ENCODE assay signal across 8 cellular contexts in the genomic region with DNA sequence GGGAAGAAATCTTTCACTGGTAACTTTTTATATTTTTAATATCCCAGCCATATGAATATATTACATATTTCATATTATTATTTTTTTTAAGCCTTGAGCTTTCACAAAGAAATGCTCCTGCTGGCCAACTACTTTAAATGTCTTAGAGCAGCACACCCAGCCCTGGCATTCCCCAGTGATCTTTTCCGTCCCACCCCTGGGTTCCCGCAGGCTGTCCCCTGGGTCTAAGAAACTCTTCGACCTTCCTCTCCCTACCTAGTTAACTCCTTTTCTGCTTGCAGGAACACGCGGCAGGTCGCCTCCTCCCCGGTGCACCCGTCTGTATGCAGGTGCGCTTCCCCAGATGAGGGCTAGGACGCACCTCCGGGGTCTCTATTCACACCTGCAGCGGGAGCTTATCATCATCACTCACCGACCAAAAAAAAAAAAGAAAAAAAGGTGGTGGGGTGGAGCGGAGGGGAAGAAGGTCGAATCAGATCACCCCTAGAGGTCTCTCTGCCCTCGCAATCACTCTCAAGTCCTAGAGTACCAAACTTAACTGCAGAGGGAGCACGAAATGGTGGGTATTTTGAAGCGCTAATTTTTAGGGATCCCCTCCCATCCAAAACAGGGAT. TPM values are rescaled to one million over a fixed set of nuclear protein-coding genes. Genes with fewer than 3 reads are reported as not detected.
DNase-seq lines count a peak whose midpoint lies in the region; ATAC-seq and TF ChIP-seq lines count a peak whose summit lies in the region.

No MANE protein-coding gene starts in this region.

- H3K27ac Mint-ChIP-seq in activated naive CD4-positive, alpha-beta T cell treated with anti-CD3 and anti-CD28 coated beads for 36 hours = peak overlapping the region; percentile 89
- H3K27ac Mint-ChIP-seq in T-helper 17 cell = peak overlapping the region; percentile 77

- peak overlapping the region; percentile 90 to 95 for H3K9ac ChIP-seq in stomach smooth muscle (ENCODE audit: low read length in 2 of 2)

- H3K27me3 ChIP-seq in MG63 (no peaks in the 10 kb centered on the region), stomach smooth muscle (ENCODE audit: control insufficient read depth in 1 of 2, insufficient read depth in 2 of 2, low read length in 2 of 2) (no peaks in the 10 kb centered on the region)

- 0 to 17% methylated on average over 1 to 9 of the region's 18 CpGs for WGBS in mesodermal cell (ENCODE audit: insufficient coverage in 2 of 2), 2 experiments

- H3K4me3 ChIP-seq in HEK293 (ENCODE audit: low read depth, low read length) (peak overlapping the region; percentile 71), MG63 (peak overlapping the region; percentile 96), mesodermal cell (ENCODE audit: extremely low read depth, insufficient read depth, low read length, poor library complexity, severe bottlenecking) (peak overlapping the region; percentile 90), stomach smooth muscle (ENCODE audit: low read length in 2 of 2) (peak overlapping the region; percentile 95 to 98)

- peaks cover 8 to 23% of the 10 kb centered on the region in 2 experiments; a peak in 2 of 3 replicates for H3K36me3 ChIP-seq in HEK293 (ENCODE audit: control insufficient read depth in 2 of 2, insufficient read depth in 1 of 2, low read length in 2 of 2)
- H3K36me3 ChIP-seq in MG63 = peaks cover 41% of the 10 kb centered on the region
- H3K36me3 ChIP-seq in mesodermal cell (ENCODE audit: control insufficient read depth, insufficient read depth, low read length) = peaks cover 21% of the 10 kb centered on the region
- peaks cover 0 to 3% of the 10 kb centered on the region in 2 donors for H3K36me3 ChIP-seq in stomach smooth muscle (ENCODE audit: control insufficient read depth in 2 of 2, insufficient read depth in 2 of 2, low read length in 2 of 2)

- H3K27me3 Mint-ChIP-seq in activated naive CD4-positive, alpha-beta T cell treated with anti-CD3 and anti-CD28 coated beads for 36 hours (ENCODE audit: low read depth) = no peaks in the 10 kb centered on the region
- no peaks in the 10 kb centered on the region for H3K27me3 Mint-ChIP-seq in T-helper 17 cell

- peaks cover 2% of the 10 kb centered on the region; the same call in 1 of the 2 replicates for H3K4me1 ChIP-seq in HEK293 (ENCODE audit: control insufficient read depth, insufficient read depth, low read length)
- H3K4me1 ChIP-seq in mesodermal cell (ENCODE audit: control insufficient read depth, insufficient read depth, low read length, poor library complexity, severe bottlenecking) = no peaks in the 10 kb centered on the region
- H3K4me1 ChIP-seq in stomach smooth muscle (ENCODE audit: control insufficient read depth, insufficient read depth, low read length) = peaks cover 14% of the 10 kb centered on the region

- peak; percentile 88 for TF ChIP-seq CTCF in HEK293 (tag by site-specific recombination; IDR thresholded peaks at IDR 0.05)

- intact Hi-C loops in activated naive CD4-positive, alpha-beta T cell treated with anti-CD3 and anti-CD28 coated beads for 36 hours (cut with micrococcal nuclease) = loop anchor here (1.0 to 5.0 kb wide), 5 partner anchors 58 to 402 kb away; a partner anchor contains a TSS

- H3K4me1 Mint-ChIP-seq in activated naive CD4-positive, alpha-beta T cell treated with anti-CD3 and anti-CD28 coated beads for 36 hours (ENCODE audit: low read depth) = peaks cover 20% of the 10 kb centered on the region
- H3K4me1 Mint-ChIP-seq in T-helper 17 cell = peaks cover 19% of the 10 kb centered on the region

- DNase-seq in activated naive CD4-positive, alpha-beta T cell treated with anti-CD3 and anti-CD28 coated beads for 36 hours = peak; percentile 60
- DNase-seq in activated naive CD4-positive, alpha-beta T cell treated with Interleukin-2 at 50 U/mL for 16 hours = no peak
- DNase-seq in MG63 (peak; percentile 19), T-helper 17 cell (peak in 2 of 3 donors; percentile 22 to 37), dermis blood vessel endothelial cell (peak; percentile 54)

- H3K27ac ChIP-seq in HEK293 (ENCODE audit: extremely low read depth, low read depth, low read length) (peak overlapping the region; percentile 94), mesodermal cell (ENCODE audit: low read depth, low read length, severe bottlenecking) (peak overlapping the region; percentile 81), stomach smooth muscle (ENCODE audit: low read length) (peak overlapping the region; percentile 79)

- H3K9me3 Mint-ChIP-seq in activated naive CD4-positive, alpha-beta T cell treated with anti-CD3 and anti-CD28 coated beads for 36 hours = no peaks in the 10 kb centered on the region

- no peaks in the 10 kb centered on the region for H3K9me3 ChIP-seq in HEK293 (ENCODE audit: control insufficient read depth, insufficient read depth, low read depth, low read length)
- peaks cover 3% of the 10 kb centered on the region; the same call in 1 of the 2 replicates for H3K9me3 ChIP-seq in MG63
- H3K9me3 ChIP-seq in T-helper 17 cell (ENCODE audit: control insufficient read depth, low read length, poor library complexity, severe bottlenecking) = no peaks in the 10 kb centered on the region
- no peaks in the 10 kb centered on the region for H3K9me3 ChIP-seq in mesodermal cell (ENCODE audit: control insufficient read depth, low read length)
- no peaks in the 10 kb centered on the region for H3K9me3 ChIP-seq in stomach smooth muscle (ENCODE audit: control insufficient read depth in 2 of 2, low read length in 2 of 2)

- POLR2A ChIA-PET in HEK293 (lab: Yijun Ruan, JAX) = interaction anchor here (0.6 to 2.0 kb wide), 5 partner anchors 44 to 324 kb away, joined by 3 to 14 read pairs (median 3); a partner anchor contains a TSS

- peak; percentile 80 for ATAC-seq in T-helper 17 cell

- CTCF ChIA-PET in activated naive CD4-positive, alpha-beta T cell treated with anti-CD3 and anti-CD28 coated beads for 36 hours (lab: Charles Lee) = interaction anchor here (0.9 to 1.1 kb wide), 3 partner anchors 10 to 59 kb away, joined by 4 read pairs; no protein-coding TSS in a partner anchor
- CTCF ChIA-PET in HEK293 (lab: Yijun Ruan, JAX) = interaction anchor here (0.6 to 1.6 kb wide), 4 partner anchors 8 to 207 kb away, joined by 3 to 6 read pairs (median 5); no protein-coding TSS in a partner anchor

- H3K36me3 Mint-ChIP-seq in activated naive CD4-positive, alpha-beta T cell treated with anti-CD3 and anti-CD28 coated beads for 36 hours (ENCODE audit: low read depth) = peaks cover 22% of the 10 kb centered on the region
- peaks cover 8% of the 10 kb centered on the region for H3K36me3 Mint-ChIP-seq in T-helper 17 cell (ENCODE audit: low read depth)

- peak overlapping the region; percentile 95 for H3K4me3 Mint-ChIP-seq in activated naive CD4-positive, alpha-beta T cell treated with anti-CD3 and anti-CD28 coated beads for 36 hours
- H3K4me3 Mint-ChIP-seq in T-helper 17 cell = peak overlapping the region; percentile 91

TF ChIP-seq in HEK293, 187 proteins besides CTCF, POLR2A, EP300 and RAD21 (continues in another document):
- TF ChIP-seq ZNF76 (tag by site-specific recombination; IDR thresholded peaks at IDR 0.05; ENCODE audit: borderline replicate concordance, low read depth) (no peak), ZNF19 (tag by site-specific recombination; IDR thresholded peaks at IDR 0.05; ENCODE audit: low read depth) (no peak), RBAK (tag by site-specific recombination; IDR thresholded peaks at IDR 0.05) (no peak), ZBTB7A (tag by site-specific recombination; IDR thresholded peaks at IDR 0.05; ENCODE audit: low read depth) (no peak), SALL2 (tag by site-specific recombination; IDR thresholded peaks at IDR 0.05; ENCODE audit: borderline replicate concordance) (no peak), KLF7 (tag by site-specific recombination; IDR thresholded peaks at IDR 0.05; ENCODE audit: borderline replicate concordance) (no peak), ZNF121 (tag by site-specific recombination; IDR thresholded peaks at IDR 0.05) (no peak), ZNF214 (tag by site-specific recombination; IDR thresholded peaks at IDR 0.05; ENCODE audit: borderline replicate concordance) (no peak), TCF7L2 (IDR thresholded peaks at IDR 0.05; ENCODE audit: borderline replicate concordance, low read depth, low read length) (no peak), ZNF548 (tag by site-specific recombination; IDR thresholded peaks at IDR 0.05) (no peak), SETDB1 (IDR thresholded peaks at IDR 0.05; ENCODE audit: insufficient read length, low read length) (no peak), ZNF629 (tag by site-specific recombination; IDR thresholded peaks at IDR 0.05) (no peak), ZNF155 (tag by site-specific recombination; IDR thresholded peaks at IDR 0.05) (no peak)
- TF ChIP-seq, protein P1, sequence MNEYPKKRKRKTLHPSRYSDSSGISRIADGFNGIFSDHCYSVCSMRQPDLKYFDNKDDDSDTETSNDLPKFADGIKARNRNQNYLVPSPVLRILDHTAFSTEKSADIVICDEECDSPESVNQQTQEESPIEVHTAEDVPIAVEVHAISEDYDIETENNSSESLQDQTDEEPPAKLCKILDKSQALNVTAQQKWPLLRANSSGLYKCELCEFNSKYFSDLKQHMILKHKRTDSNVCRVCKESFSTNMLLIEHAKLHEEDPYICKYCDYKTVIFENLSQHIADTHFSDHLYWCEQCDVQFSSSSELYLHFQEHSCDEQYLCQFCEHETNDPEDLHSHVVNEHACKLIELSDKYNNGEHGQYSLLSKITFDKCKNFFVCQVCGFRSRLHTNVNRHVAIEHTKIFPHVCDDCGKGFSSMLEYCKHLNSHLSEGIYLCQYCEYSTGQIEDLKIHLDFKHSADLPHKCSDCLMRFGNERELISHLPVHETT (tag by site-specific recombination; IDR thresholded peaks at IDR 0.05) = no peak

RNA-seq across cellular contexts. Expression of a gene that starts 0.7 kb away (rescaled TPM):
- total RNA-seq in activated naive CD4-positive, alpha-beta T cell treated with anti-CD3 and anti-CD28 coated beads for 36 hours = 10 to 100 TPM; 21.5 to 23.6 TPM
- 23.6 and 52.7 TPM in 2 replicates for total RNA-seq in MG63 (2014; rRNA removed; shearing (Covaris generic); ENCODE audit: low replicate concordance)
- 10 to 100 TPM; 18.9 to 23.5 TPM for total RNA-seq in T-helper 17 cell
- total RNA-seq in dermis blood vessel endothelial cell = 21.5 and 23.1 TPM in 2 replicates
- 19.7 TPM for polyA plus RNA-seq in mesodermal cell (2013, experiment 1 of 2)
- polyA plus RNA-seq in mesodermal cell (2013, experiment 2 of 2) = 28.6 TPM

RNA-seq across cellular contexts. Expression of a gene that starts 38.6 kb away (rescaled TPM):
- total RNA-seq in activated naive CD4-positive, alpha-beta T cell treated with anti-CD3 and anti-CD28 coated beads for 36 hours = not detected
- total RNA-seq in MG63 (2014; rRNA removed; shearing (Covaris generic); ENCODE audit: low replicate concordance) = not detected in 2 replicates
- total RNA-seq in T-helper 17 cell (not detected), dermis blood vessel endothelial cell (0.17 and 0.19 TPM in 2 replicates)
- not detected for polyA plus RNA-seq in mesodermal cell (2013, experiment 1 of 2)
- not detected for polyA plus RNA-seq in mesodermal cell (2013, experiment 2 of 2)

RNA-seq across cellular contexts. Expression of a gene that starts 57.8 kb away (rescaled TPM):
- 10 to 100 TPM; 70.0 to 75.2 TPM for total RNA-seq in activated naive CD4-positive, alpha-beta T cell treated with anti-CD3 and anti-CD28 coated beads for 36 hours
- 186 and 189 TPM in 2 replicates for total RNA-seq in MG63 (2014; rRNA removed; shearing (Covaris generic); ENCODE audit: low replicate concordance)
- total RNA-seq in T-helper 17 cell = 10 to 100 TPM; 77.1 to 80.8 TPM
- 124 and 164 TPM in 2 replicates for total RNA-seq in dermis blood vessel endothelial cell
- polyA plus RNA-seq in mesodermal cell (2013, experiment 1 of 2) = 78.6 TPM
- 67.6 TPM for polyA plus RNA-seq in mesodermal cell (2013, experiment 2 of 2)
